ENCODE assay signal across 8 cellular contexts in the genomic region with DNA sequence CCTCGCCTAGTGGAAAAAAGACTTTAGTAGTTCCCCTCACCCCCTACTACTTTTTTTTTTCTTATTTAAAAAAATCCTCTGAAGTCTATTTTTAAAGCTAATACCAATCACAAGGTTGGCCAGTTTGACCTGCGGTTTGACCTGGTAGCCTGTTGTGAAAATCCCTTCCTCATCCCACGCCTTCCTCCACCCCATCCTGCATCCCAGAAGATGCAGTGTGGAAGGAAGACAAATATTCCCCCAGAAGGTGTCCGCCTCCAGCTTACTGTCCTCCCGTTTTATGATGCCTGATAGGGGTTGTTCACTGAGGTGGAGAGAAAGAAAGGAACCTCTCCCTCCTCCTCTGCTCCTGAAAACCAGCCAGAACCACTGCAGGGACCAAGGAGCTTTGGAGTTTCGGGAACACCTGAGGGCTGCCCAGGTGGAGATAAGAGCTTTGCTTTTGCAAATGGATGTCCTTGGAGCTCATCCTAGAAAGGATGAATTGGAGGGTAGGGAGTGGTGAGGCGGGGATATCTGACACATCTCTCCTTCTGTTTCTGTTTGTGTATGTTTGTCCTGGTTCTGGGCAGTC. TPM values are rescaled to one million over a fixed set of nuclear protein-coding genes. Genes with fewer than 3 reads are reported as not detected.
DNase-seq lines count a peak whose midpoint lies in the region; ATAC-seq and TF ChIP-seq lines count a peak whose summit lies in the region.

No MANE protein-coding gene starts in this region.

- TF ChIP-seq EP300 in stomach (IDR thresholded peaks at IDR 0.05) = no peak

- intact Hi-C loops in stomach (cut with DNase I; ENCODE audit: low total_unique reads) = no loop called here

- TF ChIP-seq CTCF in liver (IDR thresholded peaks at IDR 0.05; ENCODE audit: low read depth, low read length, missing input control) (no peak), stomach (IDR thresholded peaks at IDR 0.05) (no peak)

- H3K9ac ChIP-seq in liver (ENCODE audit: low read depth in 1 of 2, low read length in 2 of 2) = no peak overlapping the region

- TF ChIP-seq RAD21 in liver (IDR thresholded peaks at IDR 0.05) = no peak

- H3K4me3 ChIP-seq in liver (ENCODE audit: low read depth in 1 of 3, low read length in 3 of 3) (peak overlapping the region in 2 of 3 donors; percentile 57 to 65), stomach (peak overlapping the region; percentile 55 to 72 (median 62))

- peaks cover 5 to 16% (median 12%) of the 10 kb centered on the region in 4 donors for H3K4me1 ChIP-seq in liver (ENCODE audit: control insufficient read depth in 4 of 4, insufficient read depth in 4 of 4, low read length in 3 of 4)
- H3K4me1 ChIP-seq in stomach = peaks cover 12 to 30% (median 21%) of the 10 kb centered on the region in 4 donors

- no peaks in the 10 kb centered on the region for H3K9me3 Mint-ChIP-seq in activated T-helper 17 cell treated with anti-CD3 and anti-CD28 coated beads, Interleukin-2, amount 50 U/mL, for 72 hours

- H3K27ac ChIP-seq in liver (ENCODE audit: low read depth in 1 of 2, low read length in 2 of 2) = no peak overlapping the region
- no peak overlapping the region for H3K27ac ChIP-seq in stomach

- H3K27ac Mint-ChIP-seq in activated T-helper 17 cell treated with anti-CD3 and anti-CD28 coated beads, Interleukin-2, amount 50 U/mL, for 72 hours = no peak overlapping the region

- H3K9me3 ChIP-seq in liver (ENCODE audit: control insufficient read depth in 4 of 4, low read length in 3 of 4) (no peaks in the 10 kb centered on the region), stomach (no peaks in the 10 kb centered on the region)

- TF ChIP-seq POLR2A in stomach (IDR thresholded peaks at IDR 0.05) = no peak

- DNase-seq in NCI-H748 (lab: John Stamatoyannopoulos, UW; ENCODE audit: unreplicated experiment) = peak; percentile 14
- DNase-seq in NCI-H748 treated with DMSO at 0.1 percent for 48 hours (lab: John Stamatoyannopoulos, UW) = no peak
- no peak for DNase-seq in stomach
- no peak for DNase-seq in stimulated activated naive CD4-positive, alpha-beta T cell treated with Interleukin-2 at 50 U/mL for 16 hours (lab: John Stamatoyannopoulos, UW)
- DNase-seq in stimulated activated CD4-positive, alpha-beta T cell treated with anti-CD3 and anti-CD28 coated beads, Interleukin-15, amount 100 ng/mL, for 24 hours = no peak

- H3K4me1 Mint-ChIP-seq in activated T-helper 17 cell treated with anti-CD3 and anti-CD28 coated beads, Interleukin-2, amount 50 U/mL, for 72 hours = no peaks in the 10 kb centered on the region

- no peak for ATAC-seq in activated T-helper 17 cell treated with anti-CD3 and anti-CD28 coated beads, Interleukin-2, amount 50 U/mL, for 72 hours (replicated peaks)
- ATAC-seq in GM21515 (IDR thresholded peaks at IDR 0.05; ENCODE audit: unreplicated experiment) = no peak

- H3K4me3 Mint-ChIP-seq in activated T-helper 17 cell treated with anti-CD3 and anti-CD28 coated beads, Interleukin-2, amount 50 U/mL, for 72 hours = peak overlapping the region; percentile 1

- peaks cover 0 to 8% (median 7%) of the 10 kb centered on the region in 4 donors for H3K27me3 ChIP-seq in liver (ENCODE audit: control insufficient read depth in 4 of 4, insufficient read depth in 4 of 4, low read length in 3 of 4)
- H3K27me3 ChIP-seq in stomach = peaks cover 0 to 80% (median 48%) of the 10 kb centered on the region in 3 donors

- peaks cover 28% of the 10 kb centered on the region for H3K27me3 Mint-ChIP-seq in activated T-helper 17 cell treated with anti-CD3 and anti-CD28 coated beads, Interleukin-2, amount 50 U/mL, for 72 hours

- 22% methylated on average over 7 of the region's 7 CpGs for whole genome bisulfite sequencing in liver
- 14 to 29% (median 15%) methylated on average over 7 of the region's 7 CpGs for WGBS in stomach, 5 donors

- H3K36me3 ChIP-seq in liver (ENCODE audit: control insufficient read depth in 4 of 4, insufficient read depth in 3 of 4, low read depth in 1 of 4, low read length in 3 of 4) (no peaks in the 10 kb centered on the region), stomach (no peaks in the 10 kb centered on the region)

- H3K36me3 Mint-ChIP-seq in activated T-helper 17 cell treated with anti-CD3 and anti-CD28 coated beads, Interleukin-2, amount 50 U/mL, for 72 hours (ENCODE audit: low read depth) = no peaks in the 10 kb centered on the region

TF ChIP-seq in liver, 16 proteins besides CTCF, POLR2A, EP300 and RAD21:
- TF ChIP-seq, protein P1, sequence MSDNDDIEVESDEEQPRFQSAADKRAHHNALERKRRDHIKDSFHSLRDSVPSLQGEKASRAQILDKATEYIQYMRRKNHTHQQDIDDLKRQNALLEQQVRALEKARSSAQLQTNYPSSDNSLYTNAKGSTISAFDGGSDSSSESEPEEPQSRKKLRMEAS (IDR thresholded peaks at IDR 0.05) = no peak
- TF ChIP-seq NR2F2 (IDR thresholded peaks at IDR 0.05) (no peak), EGR1 (IDR thresholded peaks at IDR 0.05; ENCODE audit: low read depth in 2 of 2) (no peak), JUND (IDR thresholded peaks at IDR 0.05) (no peak), FOXA2 (IDR thresholded peaks at IDR 0.05) (no peak)
TF ChIP-seq in liver: peak in this region for 0.

RNA-seq across cellular contexts. Expression of gene ATP6V1C2, which starts 0.9 kb away (rescaled TPM):
- total RNA-seq in activated T-helper 17 cell treated with anti-CD3 and anti-CD28 coated beads, Interleukin-2, amount 50 U/mL, for 72 hours = not detected
- total RNA-seq in liver (under 1 TPM; 0.08 to 0.14 TPM), stomach (100 to 1,000 TPM in 1 of 5 donors, 1 to 10 TPM in 1, not detected in 3; 1.1 to 143 TPM)
- polyA plus RNA-seq in liver (under 1 TPM; 0.53 to 0.66 TPM), stomach (1 to 10 TPM in 1 of 3 donors, under 1 TPM in 2; 0.61 to 6.9 (median 0.75) TPM)

RNA-seq across cellular contexts. Expression of gene NOL10, which starts 32.6 kb away (rescaled TPM):
- total RNA-seq in activated T-helper 17 cell treated with anti-CD3 and anti-CD28 coated beads, Interleukin-2, amount 50 U/mL, for 72 hours = 10 to 100 TPM; 24.1 to 46.0 TPM
- total RNA-seq in liver (10 to 100 TPM; 16.7 to 22.8 TPM), stomach (100 to 1,000 TPM in 1 of 5 donors, 10 to 100 TPM in 3, 1 to 10 TPM in 1; 7.5 to 102 (median 18.4) TPM)
- polyA plus RNA-seq in liver (1 to 10 TPM; 7.1 to 8.9 TPM), stomach (10 to 100 TPM in 2 of 3 donors, 1 to 10 TPM in 1; 8.1 to 11.5 (median 10.8) TPM)
